In genomic region chr14:100524933-100525243, GRCh38 we compare ENCODE assay signal across 8 cellular contexts.
DNase-seq lines count a peak whose midpoint lies in the region; ATAC-seq and TF ChIP-seq lines count a peak whose summit lies in the region.

No MANE protein-coding gene starts in this region.

- H2AFZ ChIP-seq in OCI-LY1 (ENCODE audit: low read length) (no peak overlapping the region), PC-3 (ENCODE audit: low read length) (no peak overlapping the region)

- DNase-seq in activated T-cell treated with anti-CD3 and anti-CD28 coated beads, Interleukin-2, amount 50 U/mL, for 1 hour, result peak; percentile 37
- DNase-seq in activated T-cell treated with anti-CD3 and anti-CD28 coated beads for 4 hours (no peak), esophagus muscularis mucosa (ENCODE audit: extremely low spot score) (peak; percentile 88), sigmoid colon (peak; percentile 61), PC-3 (no peak), Calu3 (no peak)

- H3K9me3 ChIP-seq in OCI-LY1 (ENCODE audit: low read length) (no peaks in the 10 kb centered on the region), esophagus muscularis mucosa (no peaks in the 10 kb centered on the region), sigmoid colon (no peaks in the 10 kb centered on the region), PC-3 (ENCODE audit: low read length) (no peaks in the 10 kb centered on the region)

- WGBS in esophagus muscularis mucosa, result 32% methylated on average over 8 of the region's 8 CpGs
- WGBS in sigmoid colon, 2 donors, result 60 to 84% methylated on average over 8 of the region's 8 CpGs

- TF ChIP-seq EP300 in esophagus muscularis mucosa (IDR thresholded peaks at IDR 0.05), result no peak
- no peak for TF ChIP-seq EP300 in sigmoid colon (IDR thresholded peaks at IDR 0.05)

- H3K27ac ChIP-seq in OCI-LY1 (ENCODE audit: low read depth, low read length, poor library complexity, severe bottlenecking) (no peak overlapping the region), esophagus muscularis mucosa (replicated peaks in 1 of 4) (no peak overlapping the region), sigmoid colon (no peak overlapping the region), PC-3 (ENCODE audit: low read length) (no peak overlapping the region)

- no peaks in the 10 kb centered on the region for H3K9me3 Mint-ChIP-seq in Calu3 (ENCODE audit: low read depth, unreplicated experiment)

- no peak overlapping the region for H3K4me3 Mint-ChIP-seq in Calu3 (ENCODE audit: low read depth, unreplicated experiment)

- POLR2A ChIA-PET in PC-3 (lab: Charles Lee; ENCODE audit: unreplicated experiment), result interaction anchor here (0.6 kb wide), 1 partner anchor 108 kb away, joined by 3 read pairs; no protein-coding TSS in a partner anchor

- TF ChIP-seq POLR2A in esophagus muscularis mucosa (IDR thresholded peaks at IDR 0.05; ENCODE audit: low read depth), result no peak
- TF ChIP-seq POLR2A in sigmoid colon (IDR thresholded peaks at IDR 0.05), result no peak

- no peak overlapping the region for H3K27ac Mint-ChIP-seq in Calu3 (ENCODE audit: unreplicated experiment)

- H3K27me3 Mint-ChIP-seq in Calu3 (ENCODE audit: unreplicated experiment), result no peaks in the 10 kb centered on the region

- H3K36me3 Mint-ChIP-seq in Calu3 (ENCODE audit: insufficient read depth, unreplicated experiment), result no peaks in the 10 kb centered on the region

- H3F3A ChIP-seq in OCI-LY1 (ENCODE audit: insufficient read depth, low read length), result no peaks in the 10 kb centered on the region
- H3F3A ChIP-seq in PC-3 (ENCODE audit: low read length, unreplicated experiment), result no peaks in the 10 kb centered on the region

- BruUV-seq in PC-3 (replicated peaks; lab: Mats Ljungman, UMichigan) (no TSS peak), Calu3 (replicated peaks; lab: Mats Ljungman, UMichigan) (no TSS peak)

- no peaks in the 10 kb centered on the region for H4K20me1 ChIP-seq in OCI-LY1 (ENCODE audit: insufficient read depth, low read length)
- H4K20me1 ChIP-seq in PC-3 (ENCODE audit: low read length), result no peaks in the 10 kb centered on the region

- H3K4me1 Mint-ChIP-seq in Calu3 (ENCODE audit: low read depth, unreplicated experiment), result no peaks in the 10 kb centered on the region

- ATAC-seq in PC-3 (no peak), GM18858 (IDR thresholded peaks at IDR 0.05; ENCODE audit: unreplicated experiment) (no peak)

- H3K79me2 ChIP-seq in OCI-LY1 (ENCODE audit: insufficient read depth, low read length) (no peaks in the 10 kb centered on the region), PC-3 (ENCODE audit: low read length) (no peaks in the 10 kb centered on the region)

- no peaks in the 10 kb centered on the region for H3K9me2 ChIP-seq in OCI-LY1 (ENCODE audit: low read depth, low read length)
- H3K9me2 ChIP-seq in PC-3 (replicated peaks; ENCODE audit: low read length), result no peaks in the 10 kb centered on the region

- TF ChIP-seq CTCF in OCI-LY1 (IDR thresholded peaks at IDR 0.05; ENCODE audit: low read length) (peak; percentile 70), esophagus muscularis mucosa (IDR thresholded peaks at IDR 0.05) (peak; percentile 48 to 56 (median 51)), sigmoid colon (IDR thresholded peaks at IDR 0.05) (peak in 1 of 4 experiments; percentile 11), PC-3 (conservative IDR thresholded peaks at IDR 0.05; ENCODE audit: low read depth, low read length) (no peak), Calu3 (IDR thresholded peaks at IDR 0.05; ENCODE audit: unreplicated experiment) (no peak)

- intact Hi-C loops in esophagus muscularis mucosa (cut with DNase I) (loop anchor here (5.0 kb wide), 2 partner anchors 127 to 138 kb away; no protein-coding TSS in a partner anchor), sigmoid colon (cut with DNase I) (loop anchor here (10.0 kb wide), 1 partner anchor 120 kb away; no protein-coding TSS in a partner anchor), PC-3 (cut with micrococcal nuclease) (no loop called here), Calu3 (cut with micrococcal nuclease; ENCODE audit: unreplicated experiment) (no loop called here)

- H3K4me2 ChIP-seq in OCI-LY1 (ENCODE audit: low read length) (no peak overlapping the region), PC-3 (ENCODE audit: low read length) (no peak overlapping the region)

- H3K4me3 ChIP-seq in OCI-LY1 (ENCODE audit: low read depth, low read length, poor library complexity, severe bottlenecking), result no peak overlapping the region
- no peak overlapping the region for H3K4me3 ChIP-seq in esophagus muscularis mucosa
- no peak overlapping the region for H3K4me3 ChIP-seq in sigmoid colon
- no peak overlapping the region for H3K4me3 ChIP-seq in PC-3 (ENCODE audit: low read length)

- CTCF ChIA-PET in PC-3 (lab: Charles Lee), result no interaction called here
- CTCF ChIA-PET in Calu3 (lab: Charles Lee), result no interaction called here

- H3K9ac ChIP-seq in OCI-LY1 (ENCODE audit: low read length) (no peak overlapping the region), PC-3 (ENCODE audit: low read length) (no peak overlapping the region)

- 0 out of 2 replicates have a peak, but pooled peaks cover 5% of the 10 kb centered on the region for H3K36me3 ChIP-seq in OCI-LY1 (ENCODE audit: insufficient read depth, low read length)
- H3K36me3 ChIP-seq in esophagus muscularis mucosa, result peaks cover 0 to 43% (median 30%) of the 10 kb centered on the region in 4 donors
- peaks cover 6 to 33% (median 8%) of the 10 kb centered on the region in 4 donors for H3K36me3 ChIP-seq in sigmoid colon
- H3K36me3 ChIP-seq in PC-3 (ENCODE audit: low read depth, low read length), result no peaks in the 10 kb centered on the region

- H3K4me1 ChIP-seq in OCI-LY1 (ENCODE audit: insufficient read depth, low read length, severe bottlenecking) (no peaks in the 10 kb centered on the region), esophagus muscularis mucosa (no peaks in the 10 kb centered on the region), sigmoid colon (no peaks in the 10 kb centered on the region), PC-3 (ENCODE audit: insufficient read depth, low read length) (no peaks in the 10 kb centered on the region)

- H3K27me3 ChIP-seq in OCI-LY1 (ENCODE audit: insufficient read depth, low read length) (no peaks in the 10 kb centered on the region), esophagus muscularis mucosa (no peaks in the 10 kb centered on the region), sigmoid colon (no peaks in the 10 kb centered on the region), PC-3 (ENCODE audit: low read length) (no peaks in the 10 kb centered on the region)

Comparison
In these comparisons a context has a peak if more than half of its experiments do, and no peak if none do; other contexts are left out.
1. DNase-seq: peak in activated T-cell treated with anti-CD3 and anti-CD28 coated beads, Interleukin-2, amount 50 U/mL, for 1 hour (single experiment), esophagus muscularis mucosa (single experiment) and sigmoid colon (single experiment); none in activated T-cell treated with anti-CD3 and anti-CD28 coated beads for 4 hours (single experiment), PC-3 (single experiment) and Calu3 (single experiment).
2. CTCF ChIP-seq: peak in OCI-LY1 (single experiment) and esophagus muscularis mucosa (3 of 3); none in PC-3 (single experiment) and Calu3 (single experiment).
3. intact Hi-C loops: an anchor here in esophagus muscularis mucosa (5.0 kb wide) and sigmoid colon (10.0 kb wide); none called in PC-3 and Calu3.